Comparison of ENCODE assay signal across 14 cellular contexts in the genomic region with DNA sequence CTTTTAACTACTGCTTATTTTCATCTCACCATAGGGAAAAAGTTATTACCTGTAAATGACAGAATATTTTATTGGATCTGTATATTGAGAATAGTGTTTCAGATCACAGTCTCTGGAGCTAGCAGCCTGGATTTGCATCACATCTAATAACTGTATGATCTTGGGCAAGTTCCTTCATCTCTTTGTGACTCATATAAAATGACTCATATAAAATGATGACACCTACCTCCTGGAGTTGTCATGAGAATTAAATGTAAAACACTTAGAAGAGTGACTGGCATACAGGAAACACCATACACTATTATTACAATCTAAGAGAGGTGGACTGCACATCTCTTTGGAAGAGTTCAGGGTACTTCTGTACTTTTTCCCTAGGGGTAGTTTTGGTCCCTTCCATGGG.
A peak's percentile ranks its signal among the peaks of the same experiment; 100 is the strongest.
DNase-seq lines count a peak whose midpoint lies in the region; ATAC-seq and TF ChIP-seq lines count a peak whose summit lies in the region.
"Had no signal": no experiment of that assay in that cellular context is flagged by ENCODE, and none has a peak within 500 bp of the region (broad histone marks: within the 10 kb centered on the region; RNA-seq: fewer than 3 reads in every experiment).

No MANE protein-coding gene starts in this region.

- no peaks in the 10 kb centered on the region for H3K4me1 Mint-ChIP-seq in activated T-cell treated with anti-CD3 and anti-CD28 coated beads, Interleukin-2, amount 50 U/mL, for 72 hours (ENCODE audit: low read depth)
- H3K4me1 Mint-ChIP-seq in activated T-cell treated with anti-CD3 and anti-CD28 coated beads, Interleukin-2, amount 50 U/mL, for 24 hours (ENCODE audit: low read depth) = peaks cover 2% of the 10 kb centered on the region
- H3K4me1 Mint-ChIP-seq in activated T-helper 2 cell treated with anti-CD3 and anti-CD28 coated beads, Interferon-gamma antibody, Interleukin-2, Interleukin-4, amounts not matched to agents 10 μg/mL and 5 μg/mL and 100 μg/mL, durations not matched to agents 14 hours and 24 hours and 36 hours (ENCODE audit: low read depth) = no peaks in the 10 kb centered on the region
- H3K4me1 Mint-ChIP-seq in activated T-helper 17 cell treated with anti-CD3 and anti-CD28 coated beads, Interleukin-2, amount 50 U/mL, for 72 hours = no peaks in the 10 kb centered on the region
- H3K4me1 Mint-ChIP-seq: endodermal cell had no signal

- no peaks in the 10 kb centered on the region for H3K79me2 ChIP-seq in fibroblast of lung (ENCODE audit: control insufficient read depth, insufficient read depth, low read length)

- no peaks in the 10 kb centered on the region for H3K36me3 ChIP-seq in fibroblast of lung (ENCODE audit: control insufficient read depth, insufficient read depth, low read length)
- H3K36me3 ChIP-seq: BLaER1 had no signal

- no peaks in the 10 kb centered on the region for H3K36me3 Mint-ChIP-seq in activated T-cell treated with anti-CD3 and anti-CD28 coated beads, Interleukin-2, amount 50 U/mL, for 72 hours (ENCODE audit: insufficient read depth in 2 of 2)
- no peaks in the 10 kb centered on the region for H3K36me3 Mint-ChIP-seq in activated T-cell treated with anti-CD3 and anti-CD28 coated beads, Interleukin-2, amount 50 U/mL, for 24 hours (ENCODE audit: low read depth)
- no peaks in the 10 kb centered on the region for H3K36me3 Mint-ChIP-seq in activated T-helper 2 cell treated with anti-CD3 and anti-CD28 coated beads, Interferon-gamma antibody, Interleukin-2, Interleukin-4, amounts not matched to agents 10 μg/mL and 5 μg/mL and 100 μg/mL, durations not matched to agents 14 hours and 24 hours and 36 hours (ENCODE audit: low read depth)
- no peaks in the 10 kb centered on the region for H3K36me3 Mint-ChIP-seq in activated T-helper 17 cell treated with anti-CD3 and anti-CD28 coated beads, Interleukin-2, amount 50 U/mL, for 72 hours (ENCODE audit: low read depth)

- no peak for TF ChIP-seq CTCF in fibroblast of lung (conservative IDR thresholded peaks at IDR 0.05 in 1 of 2, IDR thresholded peaks at IDR 0.05 in 1 of 2; ENCODE audit: low read depth in 1 of 2, low read length in 2 of 2)

- no peak overlapping the region for H3K4me3 ChIP-seq in fibroblast of lung (replicated peaks in 1 of 4; ENCODE audit: control extremely low read depth in 1 of 4, insufficient read depth in 1 of 4, low read depth in 3 of 4, low read length in 4 of 4)
- H3K4me3 ChIP-seq: BLaER1, body of pancreas had no signal

- H3K9me3 Mint-ChIP-seq in activated T-cell treated with anti-CD3 and anti-CD28 coated beads, Interleukin-2, amount 50 U/mL, for 72 hours = peaks cover 0 to 7% of the 10 kb centered on the region in 2 donors
- H3K9me3 Mint-ChIP-seq in activated T-cell treated with anti-CD3 and anti-CD28 coated beads, Interleukin-2, amount 50 U/mL, for 24 hours = peaks cover 4% of the 10 kb centered on the region
- H3K9me3 Mint-ChIP-seq in activated T-helper 2 cell treated with anti-CD3 and anti-CD28 coated beads, Interferon-gamma antibody, Interleukin-2, Interleukin-4, amounts not matched to agents 10 μg/mL and 5 μg/mL and 100 μg/mL, durations not matched to agents 14 hours and 24 hours and 36 hours = no peaks in the 10 kb centered on the region
- peaks cover 21% of the 10 kb centered on the region for H3K9me3 Mint-ChIP-seq in activated T-helper 17 cell treated with anti-CD3 and anti-CD28 coated beads, Interleukin-2, amount 50 U/mL, for 72 hours
- H3K9me3 Mint-ChIP-seq: endodermal cell had no signal

- no peak overlapping the region for H3K27ac ChIP-seq in fibroblast of lung (ENCODE audit: insufficient read depth, low read length)
- H3K27ac ChIP-seq: BLaER1, body of pancreas had no signal

- no peak overlapping the region for H3K4me3 Mint-ChIP-seq in activated T-cell treated with anti-CD3 and anti-CD28 coated beads, Interleukin-2, amount 50 U/mL, for 72 hours
- H3K4me3 Mint-ChIP-seq in activated T-cell treated with anti-CD3 and anti-CD28 coated beads, Interleukin-2, amount 50 U/mL, for 24 hours = no peak overlapping the region
- no peak overlapping the region for H3K4me3 Mint-ChIP-seq in activated T-helper 2 cell treated with anti-CD3 and anti-CD28 coated beads, Interferon-gamma antibody, Interleukin-2, Interleukin-4, amounts not matched to agents 10 μg/mL and 5 μg/mL and 100 μg/mL, durations not matched to agents 14 hours and 24 hours and 36 hours (ENCODE audit: low read depth)
- no peak overlapping the region for H3K4me3 Mint-ChIP-seq in activated T-helper 17 cell treated with anti-CD3 and anti-CD28 coated beads, Interleukin-2, amount 50 U/mL, for 72 hours
- H3K4me3 Mint-ChIP-seq: endodermal cell had no signal

- peak; percentile 21 to 78 for ATAC-seq in activated T-cell treated with anti-CD3 and anti-CD28 coated beads, Interleukin-2, amount 50 U/mL, for 72 hours (replicated peaks in 1 of 2)
- ATAC-seq in activated T-helper 17 cell treated with anti-CD3 and anti-CD28 coated beads, Interleukin-2, amount 50 U/mL, for 72 hours (replicated peaks) = no peak
- ATAC-seq: body of pancreas had no signal

- no peaks in the 10 kb centered on the region for H3K9me3 ChIP-seq in fibroblast of lung (ENCODE audit: control insufficient read depth, insufficient read depth, low read depth, low read length)

- intact Hi-C loops in activated T-helper 2 cell treated with anti-CD3 and anti-CD28 coated beads, Interferon-gamma antibody, Interleukin-2, Interleukin-4, amounts not matched to agents 10 μg/mL and 5 μg/mL and 100 μg/mL, durations not matched to agents 14 hours and 24 hours and 36 hours (cut with micrococcal nuclease) = no loop called here

- H3K9ac ChIP-seq in fibroblast of lung (ENCODE audit: insufficient read depth, low read length) = no peak overlapping the region
- H3K9ac ChIP-seq: BLaER1 had no signal

- no peak overlapping the region for H2AFZ ChIP-seq in fibroblast of lung (ENCODE audit: low read length)

- peak overlapping the region; percentile 57 for H3K27ac Mint-ChIP-seq in activated T-cell treated with anti-CD3 and anti-CD28 coated beads, Interleukin-2, amount 50 U/mL, for 72 hours
- no peak overlapping the region for H3K27ac Mint-ChIP-seq in activated T-cell treated with anti-CD3 and anti-CD28 coated beads, Interleukin-2, amount 50 U/mL, for 24 hours
- H3K27ac Mint-ChIP-seq in activated T-helper 2 cell treated with anti-CD3 and anti-CD28 coated beads, Interferon-gamma antibody, Interleukin-2, Interleukin-4, amounts not matched to agents 10 μg/mL and 5 μg/mL and 100 μg/mL, durations not matched to agents 14 hours and 24 hours and 36 hours = no peak overlapping the region
- no peak overlapping the region for H3K27ac Mint-ChIP-seq in activated T-helper 17 cell treated with anti-CD3 and anti-CD28 coated beads, Interleukin-2, amount 50 U/mL, for 72 hours
- H3K27ac Mint-ChIP-seq: endodermal cell had no signal

- no peaks in the 10 kb centered on the region for H3K27me3 Mint-ChIP-seq in activated T-cell treated with anti-CD3 and anti-CD28 coated beads, Interleukin-2, amount 50 U/mL, for 72 hours (ENCODE audit: low read depth)
- no peaks in the 10 kb centered on the region for H3K27me3 Mint-ChIP-seq in activated T-cell treated with anti-CD3 and anti-CD28 coated beads, Interleukin-2, amount 50 U/mL, for 24 hours
- H3K27me3 Mint-ChIP-seq in activated T-helper 2 cell treated with anti-CD3 and anti-CD28 coated beads, Interferon-gamma antibody, Interleukin-2, Interleukin-4, amounts not matched to agents 10 μg/mL and 5 μg/mL and 100 μg/mL, durations not matched to agents 14 hours and 24 hours and 36 hours (ENCODE audit: low read depth) = no peaks in the 10 kb centered on the region
- no peaks in the 10 kb centered on the region for H3K27me3 Mint-ChIP-seq in activated T-helper 17 cell treated with anti-CD3 and anti-CD28 coated beads, Interleukin-2, amount 50 U/mL, for 72 hours

- H3K27me3 ChIP-seq in fibroblast of lung (ENCODE audit: control insufficient read depth, insufficient read depth, low read length) = no peaks in the 10 kb centered on the region
- H3K27me3 ChIP-seq: BLaER1, body of pancreas had no signal

- no peak for DNase-seq in activated T-cell treated with anti-CD3 and anti-CD28 coated beads, Interleukin-2, amount 50 U/mL, for 72 hours
- no peak for DNase-seq in activated T-cell treated with anti-CD3 and anti-CD28 coated beads, Interleukin-2, amount 50 U/mL, for 24 hours
- peak; percentile 82 for DNase-seq in NOMO-1 treated with DMSO at 0.1 percent for 48 hours (lab: John Stamatoyannopoulos, UW; ENCODE audit: unreplicated experiment)
- DNase-seq in fibroblast of lung (ENCODE audit: low read depth in 2 of 2) = peak; percentile 58
- peak; percentile 66 for DNase-seq in superior temporal gyrus (ENCODE audit: extremely low spot score)
- DNase-seq in activated T-helper 2 cell treated with anti-CD3 and anti-CD28 coated beads, Interferon-gamma antibody, Interleukin-2, Interleukin-4, amounts not matched to agents 10 μg/mL and 5 μg/mL and 100 μg/mL, durations not matched to agents 14 hours and 24 hours and 36 hours (ENCODE audit: low spot score) = no peak
- DNase-seq in hepatic stellate cell (ENCODE audit: low spot score) = no peak
- DNase-seq: body of pancreas, endodermal cell, NCI-H1048, NCI-H345, SHP77 treated with DMSO at 0.1 percent for 48 hours had no signal

- no peak overlapping the region for H3K4me2 ChIP-seq in fibroblast of lung (ENCODE audit: extremely low read depth, insufficient read depth, low read length)
- H3K4me2 ChIP-seq: BLaER1 had no signal

- H3K4me1 ChIP-seq in fibroblast of lung (ENCODE audit: control insufficient read depth, extremely low read depth, insufficient read depth, low read length) = no peaks in the 10 kb centered on the region
- H3K4me1 ChIP-seq: body of pancreas had no signal

- H4K20me1 ChIP-seq in fibroblast of lung (ENCODE audit: control insufficient read depth, extremely low read depth, insufficient read depth, low read length) = no peaks in the 10 kb centered on the region
- H4K20me1 ChIP-seq: BLaER1 had no signal

Comparison
In these comparisons a context has a peak if more than half of its experiments do, and no peak if none do; other contexts are left out.
1. DNase-seq: peak in NOMO-1 treated with DMSO at 0.1 percent for 48 hours (single experiment), fibroblast of lung (2 of 2) and superior temporal gyrus (single experiment); none in activated T-cell treated with anti-CD3 and anti-CD28 coated beads, Interleukin-2, amount 50 U/mL, for 72 hours (0 of 2), activated T-cell treated with anti-CD3 and anti-CD28 coated beads, Interleukin-2, amount 50 U/mL, for 24 hours (single experiment), activated T-helper 2 cell treated with anti-CD3 and anti-CD28 coated beads, Interferon-gamma antibody, Interleukin-2, Interleukin-4, amounts not matched to agents 10 μg/mL and 5 μg/mL and 100 μg/mL, durations not matched to agents 14 hours and 24 hours and 36 hours (single experiment) and hepatic stellate cell (single experiment).